9 cellular contexts compared by ENCODE assay signal in genomic region chr16:71441348-71441781, GRCh38.
DNase-seq lines count a peak whose midpoint lies in the region; TF ChIP-seq lines count a peak whose summit lies in the region.
"Had no signal": no experiment of that assay in that cellular context is flagged by ENCODE, and none has a peak within 500 bp of the region (broad histone marks: within the 10 kb centered on the region; RNA-seq: fewer than 3 reads in every experiment).

No MANE protein-coding gene starts in this region.

- peak; percentile 73 for DNase-seq in activated CD8-positive, alpha-beta memory T cell treated with anti-CD3 and anti-CD28 coated beads, Interleukin-2, amount 50 U/mL, for 48 hours
- DNase-seq in germinal center (ENCODE audit: low spot score) (peak; percentile 26), HEK293T (ENCODE audit: extremely low spot score) (no peak), NCI-H1694 treated with DMSO at 0.1 percent for 48 hours (lab: John Stamatoyannopoulos, UW) (no peak), NCI-H69 (lab: John Stamatoyannopoulos, UW) (no peak)
- peak; percentile 29 to 55 for DNase-seq in stimulated activated CD4-positive, alpha-beta T cell treated with anti-CD3 and anti-CD28 coated beads, Interleukin-2, amount 100 ng/mL, for 48 hours
- DNase-seq: effector memory CD4-positive, alpha-beta T cell; NCI-H524 treated with DMSO at 0.1 percent for 48 hours had no signal

- POLR2A ChIA-PET in HEK293T (lab: Yijun Ruan, JAX): no interaction called here

- 0 out of 2 replicates have a peak, but pooled peaks have one; percentile 13 for TF ChIP-seq CTCF in GM12875 (IDR thresholded peaks at IDR 0.05; ENCODE audit: borderline replicate concordance, insufficient read depth, low read depth, low read length)

- CTCF ChIA-PET in HEK293T (lab: Yijun Ruan, JAX): no interaction called here

- no peak overlapping the region for H3K4me3 ChIP-seq in GM12875 (ENCODE audit: low read depth, low read length)

TF ChIP-seq in HEK293T, 16 proteins besides CTCF, POLR2A, EP300 and RAD21:
- TF ChIP-seq ARNT (IDR thresholded peaks at IDR 0.05): no peak
- TF ChIP-seq TARDBP (IDR thresholded peaks at IDR 0.05): no peak
- TF ChIP-seq BHLHE40 (IDR thresholded peaks at IDR 0.05; ENCODE audit: borderline replicate concordance): no peak
- no peak for TF ChIP-seq SP1 (IDR thresholded peaks at IDR 0.05)
- TF ChIP-seq HDGF (IDR thresholded peaks at IDR 0.05; ENCODE audit: borderline replicate concordance): no peak
- TF ChIP-seq PKNOX1 (IDR thresholded peaks at IDR 0.05): no peak
- no peak for TF ChIP-seq FOXM1 (IDR thresholded peaks at IDR 0.05; ENCODE audit: borderline replicate concordance)
- TF ChIP-seq LEF1 (IDR thresholded peaks at IDR 0.05; ENCODE audit: borderline replicate concordance): no peak
- TF ChIP-seq CTBP1 (IDR thresholded peaks at IDR 0.05; ENCODE audit: borderline replicate concordance): no peak
- no peak for TF ChIP-seq SUZ12 (IDR thresholded peaks at IDR 0.05)
- TF ChIP-seq ELF4 (IDR thresholded peaks at IDR 0.05): no peak
- no peak for TF ChIP-seq ZNF384 (IDR thresholded peaks at IDR 0.05)
TF ChIP-seq in HEK293T: peak in this region for 0.

Comparison
In these comparisons a context has a peak if more than half of its experiments do, and no peak if none do; other contexts are left out.
1. DNase-seq: peak in activated CD8-positive, alpha-beta memory T cell treated with anti-CD3 and anti-CD28 coated beads, Interleukin-2, amount 50 U/mL, for 48 hours (single experiment), germinal center (single experiment) and stimulated activated CD4-positive, alpha-beta T cell treated with anti-CD3 and anti-CD28 coated beads, Interleukin-2, amount 100 ng/mL, for 48 hours (2 of 2); none in HEK293T (single experiment), NCI-H1694 treated with DMSO at 0.1 percent for 48 hours (single experiment) and NCI-H69 (single experiment).